10 cellular contexts compared by ENCODE assay signal in genomic region chr2:237733677-237734300, GRCh38.
DNase-seq lines count a peak whose midpoint lies in the region; ATAC-seq and TF ChIP-seq lines count a peak whose summit lies in the region.
"Had no signal": no experiment of that assay in that cellular context is flagged by ENCODE, and none has a peak within 500 bp of the region (broad histone marks: within the 10 kb centered on the region; RNA-seq: fewer than 3 reads in every experiment).

No MANE protein-coding gene starts in this region.

- H3K9ac ChIP-seq in trophoblast cell (ENCODE audit: low read length), result no peak overlapping the region

- H3K4me2 ChIP-seq in trophoblast cell (ENCODE audit: low read length), result peak overlapping the region; percentile 31

- no CpG with 5 or more reads among the region's 13 CpGs for WGBS in trophoblast cell (ENCODE audit: extremely low coverage, insufficient coverage, insufficient read length)

- H3K4me3 ChIP-seq in H7 (ENCODE audit: insufficient read depth, low read depth, low read length) (no peak overlapping the region), left ventricle myocardium inferior (peak overlapping the region; percentile 44), trophoblast cell (ENCODE audit: low read depth, low read length) (no peak overlapping the region)

- H3K79me1 ChIP-seq in trophoblast cell (ENCODE audit: low read length), result peaks cover 14% of the 10 kb centered on the region

- H3K4ac ChIP-seq in trophoblast cell (ENCODE audit: low read depth, low read length), result no peak overlapping the region

- no peak for TF ChIP-seq CTCF in left ventricle myocardium inferior (IDR thresholded peaks at IDR 0.05; ENCODE audit: borderline replicate concordance)

- no peak overlapping the region for H2BK12ac ChIP-seq in trophoblast cell (ENCODE audit: low read length)

- no peak overlapping the region for H2BK120ac ChIP-seq in trophoblast cell (ENCODE audit: insufficient read depth, low read length, poor library complexity)

- no peak overlapping the region for H2AFZ ChIP-seq in trophoblast cell (ENCODE audit: insufficient read depth, low read length, poor library complexity)

- H3K79me2 ChIP-seq in trophoblast cell (ENCODE audit: control insufficient read depth, insufficient read depth, low read length, poor library complexity), result peaks cover 9% of the 10 kb centered on the region

- ATAC-seq in GM18868 (IDR thresholded peaks at IDR 0.05; ENCODE audit: unreplicated experiment) (no peak), GM21723 (IDR thresholded peaks at IDR 0.05; ENCODE audit: unreplicated experiment) (no peak), HG02970 (IDR thresholded peaks at IDR 0.05; ENCODE audit: low FRiP score, unreplicated experiment) (no peak), HG02588 (IDR thresholded peaks at IDR 0.05; ENCODE audit: unreplicated experiment) (no peak)

- no peak overlapping the region for H4K8ac ChIP-seq in trophoblast cell (ENCODE audit: low read depth, low read length)

- H3K18ac ChIP-seq in trophoblast cell (ENCODE audit: low read length), result no peak overlapping the region

- peak; percentile 74 for DNase-seq in H7
- peak; percentile 77 for DNase-seq in NCI-H774 (lab: John Stamatoyannopoulos, UW)
- no peak for DNase-seq in left ventricle myocardium inferior
- peak in 1 of 2 donors; percentile 6 for DNase-seq in trophoblast cell
- DNase-seq: activated effector memory CD4-positive, alpha-beta T cell treated with Interleukin-2 at 50 U/mL for 16 hours; RPMI8226 had no signal

- H3K27ac ChIP-seq in left ventricle myocardium inferior (replicated peaks) (peak overlapping the region; percentile 92), trophoblast cell (ENCODE audit: low read depth, low read length) (peak overlapping the region; percentile 54)

- no peak overlapping the region for H4K12ac ChIP-seq in trophoblast cell (ENCODE audit: low read depth, low read length)

- H2AK5ac ChIP-seq in trophoblast cell (ENCODE audit: low read length), result no peak overlapping the region

- H3K36me3 ChIP-seq in H7 (replicated peaks; ENCODE audit: control insufficient read depth, insufficient read depth, low read length), result no peaks in the 10 kb centered on the region; the same call in 1 of the 2 replicates
- peaks cover 16% of the 10 kb centered on the region for H3K36me3 ChIP-seq in left ventricle myocardium inferior
- H3K36me3 ChIP-seq in trophoblast cell (ENCODE audit: control insufficient read depth in 1 of 2, insufficient read depth in 2 of 2, low read length in 2 of 2), result peaks cover 3 to 8% of the 10 kb centered on the region in 2 experiments

- intact Hi-C loops in left ventricle myocardium inferior (cut with micrococcal nuclease), result loop anchor here (5.0 kb wide), 1 partner anchor 36 kb away; no protein-coding TSS in a partner anchor

- H3K27me3 ChIP-seq in H7 (ENCODE audit: control insufficient read depth, insufficient read depth, low read length), result no peaks in the 10 kb centered on the region
- no peaks in the 10 kb centered on the region for H3K27me3 ChIP-seq in left ventricle myocardium inferior (ENCODE audit: low read depth)
- H3K27me3 ChIP-seq in trophoblast cell (ENCODE audit: insufficient read depth, low read length), result no peaks in the 10 kb centered on the region

- H3K4me1 ChIP-seq in left ventricle myocardium inferior (peaks cover 99% of the 10 kb centered on the region), trophoblast cell (ENCODE audit: control insufficient read depth in 1 of 2, insufficient read depth in 2 of 2, low read length in 2 of 2) (peaks cover 26 to 37% of the 10 kb centered on the region in 2 experiments)

- no peak overlapping the region for H3K23ac ChIP-seq in trophoblast cell (ENCODE audit: low read length)

- no peak overlapping the region for H3K14ac ChIP-seq in trophoblast cell (ENCODE audit: low read length)

- H3K9me3 ChIP-seq in left ventricle myocardium inferior (replicated peaks) (no peaks in the 10 kb centered on the region), trophoblast cell (ENCODE audit: insufficient read depth, low read depth, low read length) (no peaks in the 10 kb centered on the region)

- H4K91ac ChIP-seq in trophoblast cell (ENCODE audit: low read depth, low read length), result no peak overlapping the region

- no peak overlapping the region for H2BK5ac ChIP-seq in trophoblast cell (ENCODE audit: low read depth, low read length, poor library complexity)
